ENCODE assay signal across 1 cellular context in genomic region chr14:95444132-95445129, GRCh38.
A peak's percentile ranks its signal among the peaks of the same experiment; 100 is the strongest.
TF ChIP-seq lines count a peak whose summit lies in the region.

No MANE protein-coding gene starts in this region.

TF ChIP-seq in HepG2, 621 proteins besides CTCF, POLR2A, EP300 and RAD21 (continued from another document and continues in another):
- TF ChIP-seq GMEB2 (CRISPR knock-in tag; IDR thresholded peaks at IDR 0.05; ENCODE audit: low read depth) (no peak), TARDBP (CRISPR knock-in tag; IDR thresholded peaks at IDR 0.05) (no peak), MED13 (CRISPR knock-in tag; IDR thresholded peaks at IDR 0.05) (no peak), FIP1L1 (IDR thresholded peaks at IDR 0.05; ENCODE audit: borderline replicate concordance, insufficient read depth, low read depth, low read length) (no peak), RFX3 (CRISPR knock-in tag; IDR thresholded peaks at IDR 0.05) (no peak), SMARCE1 (IDR thresholded peaks at IDR 0.05; ENCODE audit: borderline replicate concordance) (no peak), STAG1 (CRISPR knock-in tag; IDR thresholded peaks at IDR 0.05) (peak; percentile 30), NCOA1 (CRISPR knock-in tag; IDR thresholded peaks at IDR 0.05) (peak; percentile 53; the same call in 1 of the 2 replicates), ZBTB49 (CRISPR knock-in tag; IDR thresholded peaks at IDR 0.05; ENCODE audit: borderline replicate concordance) (no peak), IKZF5 (CRISPR knock-in tag; IDR thresholded peaks at IDR 0.05) (0 out of 2 replicates have a peak, but pooled peaks have one; percentile 45), MTF1 (CRISPR knock-in tag; IDR thresholded peaks at IDR 0.05) (no peak), BORCS8-MEF2B (CRISPR knock-in tag; IDR thresholded peaks at IDR 0.05) (no peak; the same call in 1 of the 2 replicates), PITX1 (CRISPR knock-in tag; IDR thresholded peaks at IDR 0.05) (peak; percentile 93), SOX5 (CRISPR knock-in tag; IDR thresholded peaks at IDR 0.05; ENCODE audit: borderline replicate concordance) (peak; percentile 82; the same call in 1 of the 2 replicates), ZNF569 (CRISPR knock-in tag; IDR thresholded peaks at IDR 0.05; ENCODE audit: borderline replicate concordance) (no peak), ATRX (CRISPR knock-in tag; IDR thresholded peaks at IDR 0.05; ENCODE audit: borderline replicate concordance) (no peak), TAF1 (CRISPR knock-in tag; IDR thresholded peaks at IDR 0.05) (no peak), ZFP91 (CRISPR knock-in tag; IDR thresholded peaks at IDR 0.05; ENCODE audit: borderline replicate concordance) (peak; percentile 59; the same call in 1 of the 2 replicates), CERS6 (CRISPR knock-in tag; IDR thresholded peaks at IDR 0.05) (no peak), ZNF562 (CRISPR knock-in tag; IDR thresholded peaks at IDR 0.05; ENCODE audit: borderline replicate concordance) (no peak), ZNF264 (CRISPR knock-in tag; IDR thresholded peaks at IDR 0.05) (peak; percentile 68; the same call in 1 of the 2 replicates), ZFP36L1 (CRISPR knock-in tag; IDR thresholded peaks at IDR 0.05) (0 out of 2 replicates have a peak, but pooled peaks have one; percentile 5), YY1 (IDR thresholded peaks at IDR 0.05; ENCODE audit: insufficient read depth, insufficient replicate concordance, low read depth, low read length) (no peak), CCDC6 (CRISPR knock-in tag; IDR thresholded peaks at IDR 0.05) (peak; percentile 73; the same call in 1 of the 2 replicates), ZNF281 (CRISPR knock-in tag; IDR thresholded peaks at IDR 0.05; ENCODE audit: borderline replicate concordance) (no peak), MTA3 (CRISPR knock-in tag; IDR thresholded peaks at IDR 0.05) (no peak), CENPX (CRISPR knock-in tag; IDR thresholded peaks at IDR 0.05) (no peak), UBTF (CRISPR knock-in tag; IDR thresholded peaks at IDR 0.05) (peak; percentile 39; the same call in 1 of the 2 replicates), PPARG (CRISPR knock-in tag; conservative IDR thresholded peaks at IDR 0.05) (peak; percentile 97), THAP8 (CRISPR knock-in tag; IDR thresholded peaks at IDR 0.05; ENCODE audit: borderline replicate concordance) (no peak), REST (IDR thresholded peaks at IDR 0.05; ENCODE audit: borderline replicate concordance in 1 of 2, low read depth in 1 of 2, low read length in 2 of 2) (peak in 1 of 2 experiments; percentile 24; a peak in 1 of 4 replicates), ZNF337 (CRISPR knock-in tag; IDR thresholded peaks at IDR 0.05; ENCODE audit: borderline replicate concordance, low read depth) (no peak), ZNF816 (CRISPR knock-in tag; IDR thresholded peaks at IDR 0.05; ENCODE audit: borderline replicate concordance) (no peak; the same call in 1 of the 2 replicates), ZNF12 (CRISPR knock-in tag; IDR thresholded peaks at IDR 0.05) (no peak), NFYC (CRISPR knock-in tag; IDR thresholded peaks at IDR 0.05) (no peak), TCF7 (IDR thresholded peaks at IDR 0.05; ENCODE audit: low read depth) (peak; percentile 33; the same call in 1 of the 2 replicates), ARID2 (CRISPR knock-in tag; IDR thresholded peaks at IDR 0.05; ENCODE audit: borderline replicate concordance) (no peak), ZXDC (CRISPR knock-in tag; IDR thresholded peaks at IDR 0.05) (no peak), ZBTB42 (CRISPR knock-in tag; IDR thresholded peaks at IDR 0.05) (no peak)
